ENCODE assay signal across 1 cellular context in the genomic region with DNA sequence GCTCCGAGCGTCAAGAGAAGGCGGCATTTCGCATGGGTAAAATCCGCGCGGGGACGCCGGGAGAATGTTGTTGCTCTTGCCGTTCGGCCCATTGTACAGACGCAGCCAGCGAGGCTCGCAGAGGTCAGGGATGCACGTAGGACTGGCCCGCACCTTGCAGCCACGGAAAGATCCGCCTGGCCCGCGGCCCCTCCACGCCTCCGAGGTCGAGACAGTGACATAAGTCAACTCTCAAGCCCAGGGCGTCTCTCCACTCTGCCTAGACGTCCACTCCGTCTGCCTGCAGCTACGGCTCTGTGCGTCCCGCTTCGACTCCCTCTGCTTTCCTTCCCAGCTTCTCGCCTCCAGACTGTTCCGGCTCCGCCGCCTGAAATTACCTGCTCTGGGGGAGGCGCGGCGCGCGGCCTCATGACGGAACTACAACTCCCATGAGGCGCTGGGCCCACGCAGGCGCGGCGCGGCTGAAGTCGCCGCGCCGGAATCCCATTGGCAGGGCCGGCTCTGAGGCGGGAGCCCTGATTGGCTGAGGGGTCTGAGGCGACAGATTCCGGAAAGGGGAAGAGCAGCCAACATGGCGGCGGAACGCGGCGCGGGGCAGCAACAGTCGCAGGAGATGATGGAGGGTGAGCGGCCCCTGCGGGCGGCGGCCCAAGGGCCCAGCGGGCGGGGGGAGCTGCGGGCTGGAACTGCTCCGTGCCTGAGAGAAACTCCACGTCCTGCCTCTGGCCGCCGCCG.
A peak's percentile ranks its signal among the peaks of the same experiment; 100 is the strongest.
TF ChIP-seq lines count a peak whose summit lies in the region.

TSS of gene PPP1R7 (plus strand) at position 543 of the 735 bp plus-strand sequence. CDS start at position 572, 29 bp downstream.

TF ChIP-seq in HepG2, 621 proteins besides CTCF, POLR2A, EP300 and RAD21 (continued from another document and continues in another):
- TF ChIP-seq KIAA2018 (CRISPR knock-in tag; IDR thresholded peaks at IDR 0.05; ENCODE audit: borderline replicate concordance) (no peak), ONECUT2 (CRISPR knock-in tag; IDR thresholded peaks at IDR 0.05) (no peak), ZEB1 (IDR thresholded peaks at IDR 0.05; ENCODE audit: insufficient replicate concordance, low read depth) (no peak), ZNF562 (CRISPR knock-in tag; IDR thresholded peaks at IDR 0.05; ENCODE audit: borderline replicate concordance) (no peak), RBM22 (optimal IDR thresholded peaks at IDR 0.05; ENCODE audit: low read length) (no peak), HNF1A (IDR thresholded peaks at IDR 0.05; ENCODE audit: low read depth) (no peak), HNF1A (CRISPR knock-in tag; IDR thresholded peaks at IDR 0.05; ENCODE audit: borderline replicate concordance) (no peak; the same call in 1 of the 2 replicates), YEATS4 (CRISPR knock-in tag; IDR thresholded peaks at IDR 0.05; ENCODE audit: borderline replicate concordance) (peak; percentile 90), KAT7 (CRISPR knock-in tag; IDR thresholded peaks at IDR 0.05; ENCODE audit: borderline replicate concordance) (0 out of 2 replicates have a peak, but pooled peaks have one; percentile 53), NFAT5 (CRISPR knock-in tag; IDR thresholded peaks at IDR 0.05) (peak; percentile 45; the same call in 1 of the 2 replicates), ZMYM3 (CRISPR knock-in tag; IDR thresholded peaks at IDR 0.05) (peak; percentile 98), ZSCAN25 (CRISPR knock-in tag; IDR thresholded peaks at IDR 0.05) (no peak), JUND (CRISPR knock-in tag; IDR thresholded peaks at IDR 0.05) (no peak), ZNF850 (CRISPR knock-in tag; conservative IDR thresholded peaks at IDR 0.05) (no peak), ZKSCAN5 (CRISPR knock-in tag; IDR thresholded peaks at IDR 0.05) (peak; percentile 85), RFXAP (CRISPR knock-in tag; IDR thresholded peaks at IDR 0.05; ENCODE audit: borderline replicate concordance) (peak; percentile 84; the same call in 1 of the 2 replicates), ZC3H4 (CRISPR knock-in tag; IDR thresholded peaks at IDR 0.05; ENCODE audit: borderline replicate concordance) (no peak), EED (CRISPR knock-in tag; IDR thresholded peaks at IDR 0.05) (0 out of 2 replicates have a peak, but pooled peaks have one; percentile 77), ZNF7 (CRISPR knock-in tag; IDR thresholded peaks at IDR 0.05) (no peak), SIX4 (CRISPR knock-in tag; IDR thresholded peaks at IDR 0.05) (0 out of 2 replicates have a peak, but pooled peaks have one; percentile 10), ATF4 (CRISPR knock-in tag; IDR thresholded peaks at IDR 0.05) (no peak; a peak in 1 of 4 replicates), ZNF619 (CRISPR knock-in tag; IDR thresholded peaks at IDR 0.05) (no peak)
- TF ChIP-seq, protein P1, sequence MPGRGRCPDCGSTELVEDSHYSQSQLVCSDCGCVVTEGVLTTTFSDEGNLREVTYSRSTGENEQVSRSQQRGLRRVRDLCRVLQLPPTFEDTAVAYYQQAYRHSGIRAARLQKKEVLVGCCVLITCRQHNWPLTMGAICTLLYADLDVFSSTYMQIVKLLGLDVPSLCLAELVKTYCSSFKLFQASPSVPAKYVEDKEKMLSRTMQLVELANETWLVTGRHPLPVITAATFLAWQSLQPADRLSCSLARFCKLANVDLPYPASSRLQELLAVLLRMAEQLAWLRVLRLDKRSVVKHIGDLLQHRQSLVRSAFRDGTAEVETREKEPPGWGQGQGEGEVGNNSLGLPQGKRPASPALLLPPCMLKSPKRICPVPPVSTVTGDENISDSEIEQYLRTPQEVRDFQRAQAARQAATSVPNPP (CRISPR knock-in tag; IDR thresholded peaks at IDR 0.05) = peak; percentile 79; the same call in 1 of the 2 replicates
- TF ChIP-seq, protein P2, sequence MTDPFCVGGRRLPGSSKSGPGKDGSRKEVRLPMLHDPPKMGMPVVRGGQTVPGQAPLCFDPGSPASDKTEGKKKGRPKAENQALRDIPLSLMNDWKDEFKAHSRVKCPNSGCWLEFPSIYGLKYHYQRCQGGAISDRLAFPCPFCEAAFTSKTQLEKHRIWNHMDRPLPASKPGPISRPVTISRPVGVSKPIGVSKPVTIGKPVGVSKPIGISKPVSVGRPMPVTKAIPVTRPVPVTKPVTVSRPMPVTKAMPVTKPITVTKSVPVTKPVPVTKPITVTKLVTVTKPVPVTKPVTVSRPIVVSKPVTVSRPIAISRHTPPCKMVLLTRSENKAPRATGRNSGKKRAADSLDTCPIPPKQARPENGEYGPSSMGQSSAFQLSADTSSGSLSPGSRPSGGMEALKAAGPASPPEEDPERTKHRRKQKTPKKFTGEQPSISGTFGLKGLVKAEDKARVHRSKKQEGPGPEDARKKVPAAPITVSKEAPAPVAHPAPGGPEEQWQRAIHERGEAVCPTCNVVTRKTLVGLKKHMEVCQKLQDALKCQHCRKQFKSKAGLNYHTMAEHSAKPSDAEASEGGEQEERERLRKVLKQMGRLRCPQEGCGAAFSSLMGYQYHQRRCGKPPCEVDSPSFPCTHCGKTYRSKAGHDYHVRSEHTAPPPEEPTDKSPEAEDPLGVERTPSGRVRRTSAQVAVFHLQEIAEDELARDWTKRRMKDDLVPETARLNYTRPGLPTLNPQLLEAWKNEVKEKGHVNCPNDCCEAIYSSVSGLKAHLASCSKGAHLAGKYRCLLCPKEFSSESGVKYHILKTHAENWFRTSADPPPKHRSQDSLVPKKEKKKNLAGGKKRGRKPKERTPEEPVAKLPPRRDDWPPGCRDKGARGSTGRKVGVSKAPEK (CRISPR knock-in tag; IDR thresholded peaks at IDR 0.05; ENCODE audit: borderline replicate concordance) = no peak
- TF ChIP-seq, protein P3, sequence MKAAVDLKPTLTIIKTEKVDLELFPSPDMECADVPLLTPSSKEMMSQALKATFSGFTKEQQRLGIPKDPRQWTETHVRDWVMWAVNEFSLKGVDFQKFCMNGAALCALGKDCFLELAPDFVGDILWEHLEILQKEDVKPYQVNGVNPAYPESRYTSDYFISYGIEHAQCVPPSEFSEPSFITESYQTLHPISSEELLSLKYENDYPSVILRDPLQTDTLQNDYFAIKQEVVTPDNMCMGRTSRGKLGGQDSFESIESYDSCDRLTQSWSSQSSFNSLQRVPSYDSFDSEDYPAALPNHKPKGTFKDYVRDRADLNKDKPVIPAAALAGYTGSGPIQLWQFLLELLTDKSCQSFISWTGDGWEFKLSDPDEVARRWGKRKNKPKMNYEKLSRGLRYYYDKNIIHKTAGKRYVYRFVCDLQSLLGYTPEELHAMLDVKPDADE (CRISPR knock-in tag; IDR thresholded peaks at IDR 0.05) = no peak
